Comparison of ENCODE assay signal across 22 cellular contexts in the genomic region with DNA sequence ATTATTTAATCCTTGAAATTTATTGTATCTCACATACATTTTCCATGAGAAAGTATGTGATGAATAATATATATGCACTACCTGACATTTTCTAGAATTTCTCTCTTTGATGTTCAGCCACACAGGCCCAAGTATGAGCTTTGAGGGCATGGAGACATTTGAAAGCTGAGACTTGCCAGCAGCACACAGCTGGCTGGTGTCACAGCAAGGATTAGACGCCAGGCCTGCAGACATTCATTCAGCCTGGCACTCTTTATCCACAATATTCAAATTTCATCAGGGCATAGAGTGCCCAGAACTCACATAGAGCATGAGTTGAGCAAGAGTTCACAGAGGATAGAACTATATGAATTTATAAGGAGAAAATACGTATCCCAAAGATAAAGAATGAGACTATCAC.
"Had no signal": no experiment of that assay in that cellular context is flagged by ENCODE, and none has a peak within 500 bp of the region (broad histone marks: within the 10 kb centered on the region; RNA-seq: fewer than 3 reads in every experiment).

No MANE protein-coding gene starts in this region.

- H3K4me1 ChIP-seq: Peyer's patch had no signal

- H3K27ac ChIP-seq: PC-9, Peyer's patch had no signal

- H3K27me3 ChIP-seq: Peyer's patch had no signal

- ATAC-seq: HepG2 had no signal

- FAIRE-seq: HepG2 had no signal

- H3K4me3 ChIP-seq: MG63, PC-9, Peyer's patch had no signal

- DNase-seq: IMR-90, Karpas-422, KG1, MG63, NCI-H1092, NCI-H1105 treated with DMSO at 0.1 percent for 48 hours, NCI-H1417 treated with DMSO at 0.1 percent for 48 hours, NCI-H146, NCI-H1694 treated with DMSO at 0.1 percent for 48 hours, NCI-H2029, NCI-H2227 treated with DMSO at 0.1 percent for 48 hours, NCI-H524, NCI-H526 treated with DMSO at 0.1 percent for 48 hours, OCI-M1, PC-9, Peyer's patch, Right ventricle myocardium superior, RPMI8226, SK-N-SH, SW 1271, T-helper 1 cell had no signal

- H3K36me3 ChIP-seq: MG63, Peyer's patch had no signal

- H3K9me3 ChIP-seq: MG63, Peyer's patch, SK-N-SH had no signal
